11 cellular contexts compared by ENCODE assay signal in the genomic region with DNA sequence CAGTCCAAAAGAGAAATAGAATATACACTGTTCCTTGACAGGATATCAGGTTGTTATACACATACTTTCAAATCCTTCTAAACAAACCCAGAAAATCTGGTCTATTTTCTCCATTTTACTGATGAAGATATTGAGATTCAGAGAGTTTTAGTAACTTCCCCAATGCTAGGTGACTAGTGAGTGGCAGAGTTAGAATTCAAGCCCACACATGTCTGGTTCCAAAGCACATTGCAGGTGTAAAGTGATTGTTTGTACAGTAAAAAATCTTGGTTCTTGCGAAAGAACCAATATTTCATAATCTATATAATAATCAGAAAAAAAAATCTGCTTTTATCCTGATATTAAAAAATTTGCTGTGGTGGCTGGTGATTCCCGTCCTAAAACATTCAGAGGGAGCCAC. TPM values are rescaled to one million over a fixed set of nuclear protein-coding genes. Genes with fewer than 3 reads are reported as not detected.
"Had no signal": no experiment of that assay in that cellular context is flagged by ENCODE, and none has a peak within 500 bp of the region (broad histone marks: within the 10 kb centered on the region; RNA-seq: fewer than 3 reads in every experiment).

No MANE protein-coding gene starts in this region.

- H3K4me3 ChIP-seq: GM23248, HAP-1 had no signal

- H3K27ac ChIP-seq: GM23248 had no signal

- H3K9me3 ChIP-seq: HAP-1 had no signal

- ATAC-seq: HCT116, HepG2 had no signal

- H3K36me3 ChIP-seq: HAP-1 had no signal

- DNase-seq: GM23248, GOT3, H7, HFFc6, KBM-7 had no signal

- H3K9ac ChIP-seq: GM23248 had no signal

- H3K4me1 ChIP-seq: HAP-1 had no signal

- H2AFZ ChIP-seq: GM23248 had no signal

RNA-seq across cellular contexts. Expression of gene EMCN, which starts 39.5 kb away (rescaled TPM):
- total RNA-seq: H4, H7, HepG2, HT1080 had no signal
- polyA plus RNA-seq: HepG2, IgD-negative memory B cell had no signal
